ENCODE assay signal across 1 cellular context in genomic region chr1:109176349-109176748, GRCh38.
A peak's percentile ranks its signal among the peaks of the same experiment; 100 is the strongest.
TF ChIP-seq lines count a peak whose summit lies in the region.
"Not testable (repeated sequence)": the region's sequence is repeated elsewhere in the genome, so short reads cannot be mapped to it uniquely, and the experiment has no call there.

No MANE protein-coding gene starts in this region.

TF ChIP-seq in HepG2, 621 proteins besides CTCF, POLR2A, EP300 and RAD21:
- TF ChIP-seq TBX2 (CRISPR knock-in tag; IDR thresholded peaks at IDR 0.05; ENCODE audit: borderline replicate concordance) (peak; percentile 44; the same call in 1 of the 2 replicates), BCL6 (CRISPR knock-in tag; IDR thresholded peaks at IDR 0.05) (peak; percentile 58; the same call in 1 of the 2 replicates), FOXP1 (CRISPR knock-in tag; IDR thresholded peaks at IDR 0.05) (peak; percentile 16; the same call in 1 of the 2 replicates), RARA (CRISPR knock-in tag; IDR thresholded peaks at IDR 0.05) (peak; percentile 47), TEAD3 (CRISPR knock-in tag; optimal IDR thresholded peaks at IDR 0.05; ENCODE audit: borderline replicate concordance) (peak; percentile 25), FOXP4 (CRISPR knock-in tag; IDR thresholded peaks at IDR 0.05) (0 out of 2 replicates have a peak, but pooled peaks have one; percentile 21), SOX13 (CRISPR knock-in tag; conservative IDR thresholded peaks at IDR 0.05 in 1 of 2, IDR thresholded peaks at IDR 0.05 in 1 of 2) (peak in 1 of 2 experiments; percentile 77; a peak in 2 of 4 replicates), SOX5 (CRISPR knock-in tag; IDR thresholded peaks at IDR 0.05; ENCODE audit: borderline replicate concordance) (peak; percentile 55; the same call in 1 of the 2 replicates), ARID5B (CRISPR knock-in tag; IDR thresholded peaks at IDR 0.05) (peak; percentile 29; the same call in 1 of the 2 replicates), NR2F6 (IDR thresholded peaks at IDR 0.05) (peak; percentile 34; the same call in 1 of the 2 replicates), ZNF362 (CRISPR knock-in tag; IDR thresholded peaks at IDR 0.05; ENCODE audit: borderline replicate concordance) (peak; percentile 53; the same call in 1 of the 2 replicates), FOXA3 (CRISPR knock-in tag; IDR thresholded peaks at IDR 0.05) (0 out of 2 replicates have a peak, but pooled peaks have one; percentile 15), TBX3 (IDR thresholded peaks at IDR 0.05; ENCODE audit: borderline replicate concordance) (peak; percentile 69; the same call in 1 of the 2 replicates)
- TF ChIP-seq FOXP1 (IDR thresholded peaks at IDR 0.05); SOX13 (IDR thresholded peaks at IDR 0.05); NR2F6 (CRISPR knock-in tag; IDR thresholded peaks at IDR 0.05): not testable (repeated sequence)
